2 cellular contexts compared by ENCODE assay signal in the genomic region with DNA sequence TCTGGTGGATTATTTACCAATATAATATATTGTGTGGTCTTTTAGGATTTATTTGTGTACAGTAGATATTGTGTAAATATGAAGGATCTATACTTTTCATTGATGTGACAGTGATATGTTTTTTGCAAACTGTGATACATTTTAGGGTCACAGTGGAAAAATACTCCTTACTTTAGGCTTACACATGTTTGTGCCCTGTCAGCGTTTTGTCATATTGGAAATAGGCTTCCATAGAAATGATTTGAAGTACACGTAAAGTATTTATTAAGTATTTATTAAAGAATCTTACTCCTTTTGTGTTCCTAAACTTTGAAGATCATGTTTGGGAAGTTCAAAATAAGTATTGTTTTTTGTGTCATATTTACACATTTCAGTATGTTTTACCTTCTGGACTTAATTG.
A peak's percentile ranks its signal among the peaks of the same experiment; 100 is the strongest.
TF ChIP-seq lines count a peak whose summit lies in the region.

No MANE protein-coding gene starts in this region.

TF ChIP-seq in HepG2, 621 proteins besides CTCF, POLR2A, EP300 and RAD21:
- peak; percentile 92 for TF ChIP-seq MAFF (IDR thresholded peaks at IDR 0.05; ENCODE audit: low read depth, low read length)
- peak; percentile 86 to 93 for TF ChIP-seq MAFK (conservative IDR thresholded peaks at IDR 0.05 in 1 of 2, IDR thresholded peaks at IDR 0.05 in 1 of 2; ENCODE audit: low read length in 2 of 2)
- TF ChIP-seq, protein P1, sequence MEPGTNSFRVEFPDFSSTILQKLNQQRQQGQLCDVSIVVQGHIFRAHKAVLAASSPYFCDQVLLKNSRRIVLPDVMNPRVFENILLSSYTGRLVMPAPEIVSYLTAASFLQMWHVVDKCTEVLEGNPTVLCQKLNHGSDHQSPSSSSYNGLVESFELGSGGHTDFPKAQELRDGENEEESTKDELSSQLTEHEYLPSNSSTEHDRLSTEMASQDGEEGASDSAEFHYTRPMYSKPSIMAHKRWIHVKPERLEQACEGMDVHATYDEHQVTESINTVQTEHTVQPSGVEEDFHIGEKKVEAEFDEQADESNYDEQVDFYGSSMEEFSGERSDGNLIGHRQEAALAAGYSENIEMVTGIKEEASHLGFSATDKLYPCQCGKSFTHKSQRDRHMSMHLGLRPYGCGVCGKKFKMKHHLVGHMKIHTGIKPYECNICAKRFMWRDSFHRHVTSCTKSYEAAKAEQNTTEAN (CRISPR knock-in tag; conservative IDR thresholded peaks at IDR 0.05): no peak

TF ChIP-seq in WTC11, 78 proteins besides CTCF, POLR2A, EP300 and RAD21:
- no peak for TF ChIP-seq NR2C2 (CRISPR knock-in tag; IDR thresholded peaks at IDR 0.05)
- TF ChIP-seq RELA (CRISPR knock-in tag; IDR thresholded peaks at IDR 0.05; ENCODE audit: borderline replicate concordance): no peak
- no peak for TF ChIP-seq NFATC4 (CRISPR knock-in tag; IDR thresholded peaks at IDR 0.05)
- no peak for TF ChIP-seq ZNF416 (CRISPR knock-in tag; IDR thresholded peaks at IDR 0.05)
- TF ChIP-seq, protein P1 (CRISPR knock-in tag; IDR thresholded peaks at IDR 0.05): no peak
- no peak for TF ChIP-seq GABPB1 (CRISPR knock-in tag; IDR thresholded peaks at IDR 0.05)
- TF ChIP-seq, protein P2, sequence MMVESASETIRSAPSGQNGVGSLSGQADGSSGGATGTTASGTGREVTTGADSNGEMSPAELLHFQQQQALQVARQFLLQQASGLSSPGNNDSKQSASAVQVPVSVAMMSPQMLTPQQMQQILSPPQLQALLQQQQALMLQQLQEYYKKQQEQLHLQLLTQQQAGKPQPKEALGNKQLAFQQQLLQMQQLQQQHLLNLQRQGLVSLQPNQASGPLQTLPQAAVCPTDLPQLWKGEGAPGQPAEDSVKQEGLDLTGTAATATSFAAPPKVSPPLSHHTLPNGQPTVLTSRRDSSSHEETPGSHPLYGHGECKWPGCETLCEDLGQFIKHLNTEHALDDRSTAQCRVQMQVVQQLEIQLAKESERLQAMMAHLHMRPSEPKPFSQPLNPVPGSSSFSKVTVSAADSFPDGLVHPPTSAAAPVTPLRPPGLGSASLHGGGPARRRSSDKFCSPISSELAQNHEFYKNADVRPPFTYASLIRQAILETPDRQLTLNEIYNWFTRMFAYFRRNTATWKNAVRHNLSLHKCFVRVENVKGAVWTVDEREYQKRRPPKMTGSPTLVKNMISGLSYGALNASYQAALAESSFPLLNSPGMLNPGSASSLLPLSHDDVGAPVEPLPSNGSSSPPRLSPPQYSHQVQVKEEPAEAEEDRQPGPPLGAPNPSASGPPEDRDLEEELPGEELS (CRISPR knock-in tag; IDR thresholded peaks at IDR 0.05): no peak
- TF ChIP-seq TCF7 (CRISPR knock-in tag; IDR thresholded peaks at IDR 0.05; ENCODE audit: low read depth): no peak
- no peak for TF ChIP-seq ZNF671 (CRISPR knock-in tag; IDR thresholded peaks at IDR 0.05)
- no peak for TF ChIP-seq JAZF1 (CRISPR knock-in tag; IDR thresholded peaks at IDR 0.05)
- no peak for TF ChIP-seq RORB (CRISPR knock-in tag; IDR thresholded peaks at IDR 0.05)
